ENCODE assay signal across 2 cellular contexts in genomic region chr2:130228005-130228404, GRCh38. TPM values are rescaled to one million over a fixed set of nuclear protein-coding genes. Genes with fewer than 3 reads are reported as not detected.
"Had no signal": no experiment of that assay in that cellular context is flagged by ENCODE, and none has a peak within 500 bp of the region (broad histone marks: within the 10 kb centered on the region; RNA-seq: fewer than 3 reads in every experiment).

No MANE protein-coding gene starts in this region.

RNA-seq across cellular contexts. Expression of gene TUBA3E, which starts 29.8 kb away (rescaled TPM):
- total RNA-seq: G401, GM12878 had no signal
- polyA plus RNA-seq: GM12878 had no signal
